8 cellular contexts compared by ENCODE assay signal in the genomic region with DNA sequence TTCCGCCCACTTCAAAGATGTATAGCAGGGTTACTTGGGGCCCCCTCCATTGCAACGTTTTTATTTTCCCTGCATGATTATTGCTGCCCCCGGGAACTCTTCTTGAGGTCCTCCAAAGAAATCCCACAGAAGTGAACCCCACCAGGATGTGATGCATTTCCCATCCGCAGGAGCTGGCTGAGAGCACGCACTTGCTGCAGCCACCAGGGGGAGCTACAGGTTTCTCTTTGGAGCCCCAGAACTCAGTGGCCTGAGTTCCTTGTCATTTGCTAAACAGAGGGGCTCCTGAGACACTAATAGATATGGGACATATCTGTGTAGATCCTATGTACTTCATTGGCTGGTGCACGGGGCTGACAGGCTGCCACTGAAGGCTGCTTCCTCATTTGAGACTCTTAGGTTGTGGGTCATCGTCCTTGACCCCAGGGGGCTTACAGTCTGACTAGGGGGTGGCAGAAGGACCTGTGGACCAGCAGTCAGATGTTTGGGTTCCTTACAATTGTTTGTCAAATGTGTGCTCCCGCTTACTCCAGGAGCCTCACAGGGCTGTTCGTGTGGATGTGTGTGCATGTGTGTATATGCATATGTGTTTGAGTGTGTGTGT. TPM values are rescaled to one million over a fixed set of nuclear protein-coding genes. Genes with fewer than 3 reads are reported as not detected.
A peak's percentile ranks its signal among the peaks of the same experiment; 100 is the strongest.
DNase-seq lines count a peak whose midpoint lies in the region; ATAC-seq and TF ChIP-seq lines count a peak whose summit lies in the region.

No MANE protein-coding gene starts in this region.

- 10 to 20% methylated on average over 8 to 9 of the region's 9 CpGs for WGBS in body of pancreas, 2 donors

- H3K27me3 ChIP-seq in body of pancreas = peaks cover 0 to 4% of the 10 kb centered on the region in 2 donors

- ATAC-seq in HG02852 (IDR thresholded peaks at IDR 0.05; ENCODE audit: unreplicated experiment) (peak; percentile 89), body of pancreas (peak; percentile 69)

- no peak overlapping the region for H3K27ac ChIP-seq in body of pancreas

- no peak overlapping the region for H3K4me3 ChIP-seq in body of pancreas

- peak; percentile 69 to 95 (median 89) for TF ChIP-seq CTCF in body of pancreas (IDR thresholded peaks at IDR 0.05)

- DNase-seq in NCI-H2196 (lab: John Stamatoyannopoulos, UW; ENCODE audit: unreplicated experiment) (peak; percentile 61), NCI-H2196 treated with DMSO at 0.1 percent for 48 hours (lab: John Stamatoyannopoulos, UW; ENCODE audit: unreplicated experiment) (no peak), NCI-H1694 (lab: John Stamatoyannopoulos, UW) (peak; percentile 21), UCSD-AML1 (lab: John Stamatoyannopoulos, UW; ENCODE audit: unreplicated experiment) (peak; percentile 61), body of pancreas (peak; percentile 80 to 83 (median 82)), inferior parietal cortex (ENCODE audit: extremely low spot score) (peak; percentile 90)
- DNase-seq in stimulated activated CD4-positive, alpha-beta T cell treated with anti-CD3 and anti-CD28 coated beads, Interleukin-1b, Interleukin-23, amount 100 ng/mL, for 4 hours (ENCODE audit: low read depth in 2 of 2) = peak; percentile 58 to 60

- no peak for TF ChIP-seq POLR2A in body of pancreas (IDR thresholded peaks at IDR 0.05)

- H3K4me1 ChIP-seq in body of pancreas = no peaks in the 10 kb centered on the region

- intact Hi-C loops in body of pancreas (cut with DNase I) = no loop called here

- no peaks in the 10 kb centered on the region for H3K36me3 ChIP-seq in body of pancreas (replicated peaks in 1 of 2; ENCODE audit: insufficient read depth in 1 of 2, low read depth in 2 of 2)

- no peaks in the 10 kb centered on the region for H3K9me3 ChIP-seq in body of pancreas

RNA-seq across cellular contexts. Expression of gene ENO4, which starts 52.3 kb away (rescaled TPM):
- total RNA-seq in body of pancreas = 1 to 10 TPM in 1 of 2 donors, not detected in 1; 1.0 TPM

RNA-seq across cellular contexts. Expression of gene HSPA12A, which starts 54.6 kb away (rescaled TPM):
- 10 to 100 TPM in 1 of 2 donors, 1 to 10 TPM in 1; 8.3 to 22.7 TPM for total RNA-seq in body of pancreas
